ENCODE assay signal across 19 cellular contexts in the genomic region with DNA sequence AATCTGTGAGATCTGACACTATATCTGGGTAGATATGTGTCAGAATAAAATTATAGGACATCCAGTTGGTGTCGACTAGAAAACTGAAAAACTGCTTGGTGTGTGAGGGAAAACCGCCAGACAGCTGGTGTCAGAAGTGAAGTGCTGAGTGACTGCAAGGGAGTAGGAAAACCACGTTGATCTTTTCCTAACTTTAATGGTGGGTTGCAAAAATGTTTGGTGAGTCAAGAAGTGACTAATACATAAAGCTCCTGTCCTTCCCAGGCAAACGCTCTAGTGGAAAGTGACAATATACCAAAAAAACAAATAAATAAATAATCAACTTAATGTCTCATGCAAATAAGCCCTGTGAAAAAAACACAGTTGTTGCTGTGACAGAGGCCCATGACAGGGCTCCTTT. TPM values are rescaled to one million over a fixed set of nuclear protein-coding genes. Genes with fewer than 3 reads are reported as not detected.
DNase-seq lines count a peak whose midpoint lies in the region; ATAC-seq and TF ChIP-seq lines count a peak whose summit lies in the region.
"Had no signal": no experiment of that assay in that cellular context is flagged by ENCODE, and none has a peak within 500 bp of the region (broad histone marks: within the 10 kb centered on the region; RNA-seq: fewer than 3 reads in every experiment).

No MANE protein-coding gene starts in this region.

- no peak for TF ChIP-seq POLR2A in NB4 (IDR thresholded peaks at IDR 0.05; ENCODE audit: extremely low read depth, insufficient read length)

- ATAC-seq in omental fat pad (ENCODE audit: low FRiP score) = no peak
- no peak for ATAC-seq in activated CD8-positive, alpha-beta T cell treated with anti-CD3 and anti-CD28 coated beads for 36 hours
- ATAC-seq: activated T-cell treated with anti-CD3 and anti-CD28 coated beads, Interleukin-2, amount 50 U/mL, for 72 hours; pancreas had no signal

- H3K36me3 Mint-ChIP-seq in activated CD8-positive, alpha-beta T cell treated with anti-CD3 and anti-CD28 coated beads for 36 hours (ENCODE audit: low read depth) = no peaks in the 10 kb centered on the region

- intact Hi-C loops in activated CD8-positive, alpha-beta T cell treated with anti-CD3 and anti-CD28 coated beads for 36 hours (cut with micrococcal nuclease) = loop anchor here (5.0 to 10.0 kb wide), 2 partner anchors 200 to 462 kb away; a partner anchor contains a TSS

- H3K4me3 ChIP-seq in NB4 (ENCODE audit: low read depth, low read length) (no peak overlapping the region), epithelial cell of proximal tubule (ENCODE audit: low read depth, low read length) (no peak overlapping the region)
- H3K4me3 ChIP-seq: dorsolateral prefrontal cortex, pancreas, thoracic aorta had no signal

- no peak overlapping the region for H3K27ac Mint-ChIP-seq in activated CD8-positive, alpha-beta T cell treated with anti-CD3 and anti-CD28 coated beads for 36 hours
- H3K27ac Mint-ChIP-seq: activated T-cell treated with anti-CD3 and anti-CD28 coated beads, Interleukin-2, amount 50 U/mL, for 72 hours had no signal

- CTCF ChIA-PET in activated CD8-positive, alpha-beta T cell treated with anti-CD3 and anti-CD28 coated beads for 36 hours (lab: Charles Lee) = no interaction called here

- POLR2A ChIA-PET in activated CD8-positive, alpha-beta T cell treated with anti-CD3 and anti-CD28 coated beads for 36 hours (lab: Charles Lee) = interaction anchor here (0.7 kb wide), 1 partner anchor 179 kb away, joined by 4 read pairs; no protein-coding TSS in a partner anchor

- TF ChIP-seq CTCF in NB4 (IDR thresholded peaks at IDR 0.05; ENCODE audit: low read depth, low read length) = no peak
- TF ChIP-seq CTCF in epithelial cell of proximal tubule (conservative IDR thresholded peaks at IDR 0.05; ENCODE audit: low read depth, low read length) = no peak
- TF ChIP-seq CTCF in omental fat pad (IDR thresholded peaks at IDR 0.05) = no peak
- no peak for TF ChIP-seq CTCF in activated CD8-positive, alpha-beta T cell treated with anti-CD3 and anti-CD28 coated beads for 36 hours (IDR thresholded peaks at IDR 0.05)

- no peak overlapping the region for H3K4me3 Mint-ChIP-seq in activated CD8-positive, alpha-beta T cell treated with anti-CD3 and anti-CD28 coated beads for 36 hours
- H3K4me3 Mint-ChIP-seq: activated T-cell treated with anti-CD3 and anti-CD28 coated beads, Interleukin-2, amount 50 U/mL, for 72 hours had no signal

- peaks cover 2% of the 10 kb centered on the region for H3K9me3 Mint-ChIP-seq in activated CD8-positive, alpha-beta T cell treated with anti-CD3 and anti-CD28 coated beads for 36 hours

- DNase-seq in GM03348 (ENCODE audit: low spot score) (peak; percentile 40), NB4 (ENCODE audit: low read depth) (peak; percentile 2), epithelial cell of proximal tubule (ENCODE audit: low read depth) (peak; percentile 36), renal cortical epithelial cell (ENCODE audit: low read depth) (peak; percentile 84), omental fat pad (ENCODE audit: low spot score) (no peak), NCI-H1436 treated with DMSO at 0.1 percent for 48 hours (lab: John Stamatoyannopoulos, UW) (no peak)
- no peak for DNase-seq in activated CD8-positive, alpha-beta T cell treated with anti-CD3 and anti-CD28 coated beads for 36 hours
- DNase-seq: activated CD4-positive, alpha-beta T cell treated with anti-CD3 and anti-CD28 coated beads, Interleukin-2, amount 50 U/mL, for 48 hours; activated T-cell treated with anti-CD3 and anti-CD28 coated beads, Interleukin-2, amount 50 U/mL, for 72 hours; amniotic stem cell; CD4-positive, alpha-beta memory T cell; dorsolateral prefrontal cortex; GF-D8; NCI-H1092 treated with DMSO at 0.1 percent for 48 hours; NK-92 treated with Interleukin-12 subunit alpha and Interleukin-12 subunit beta, amount 100 ng/mL, for 24 hours; pancreas; stimulated activated CD4-positive, alpha-beta T cell treated with anti-CD3 and anti-CD28 coated beads, Interleukin-15, amount 100 ng/mL, for 24 hours had no signal

- no peaks in the 10 kb centered on the region for H3K27me3 Mint-ChIP-seq in activated CD8-positive, alpha-beta T cell treated with anti-CD3 and anti-CD28 coated beads for 36 hours
- H3K27me3 Mint-ChIP-seq: CD4-positive, alpha-beta memory T cell had no signal

- H3K4me1 Mint-ChIP-seq in activated CD8-positive, alpha-beta T cell treated with anti-CD3 and anti-CD28 coated beads for 36 hours (ENCODE audit: low read depth) = peaks cover 36% of the 10 kb centered on the region

RNA-seq across cellular contexts. Expression of a gene that starts 7.3 kb away (rescaled TPM):
- 0.14 TPM in 1 of 2 replicates, not detected in the other for total RNA-seq in epithelial cell of proximal tubule
- 0.05 TPM in 1 of 2 replicates, not detected in the other for total RNA-seq in renal cortical epithelial cell
- 1 to 10 TPM; 3.8 to 5.0 (median 4.2) TPM for total RNA-seq in omental fat pad
- 100 to 1,000 TPM; 142 to 147 TPM for total RNA-seq in activated CD8-positive, alpha-beta T cell treated with anti-CD3 and anti-CD28 coated beads for 36 hours
- total RNA-seq: glomerular endothelial cell had no signal

Comparison
In these comparisons a context has a peak if more than half of its experiments do, and no peak if none do; other contexts are left out.
1. DNase-seq: peak in GM03348 (single experiment), NB4 (single experiment), epithelial cell of proximal tubule (single experiment) and renal cortical epithelial cell (single experiment); none in omental fat pad (single experiment), NCI-H1436 treated with DMSO at 0.1 percent for 48 hours (single experiment) and activated CD8-positive, alpha-beta T cell treated with anti-CD3 and anti-CD28 coated beads for 36 hours (single experiment).
2. RNA of a gene that starts 7.3 kb away (total RNA-seq): 142 to 147 TPM in activated CD8-positive, alpha-beta T cell treated with anti-CD3 and anti-CD28 coated beads for 36 hours; 3.8 to 5.0 TPM in omental fat pad, 0.05 TPM in renal cortical epithelial cell and 0.14 TPM in epithelial cell of proximal tubule; every median in the first group is over 10 times any median in the second.